Comparison of ENCODE assay signal across 34 cellular contexts in genomic region chr2:187493180-187493579, GRCh38.
"Had no signal": no experiment of that assay in that cellular context is flagged by ENCODE, and none has a peak within 500 bp of the region (broad histone marks: within the 10 kb centered on the region; RNA-seq: fewer than 3 reads in every experiment).

No MANE protein-coding gene starts in this region.

- DNase-seq: Karpas-422, Kasumi-1, MG63, MM.1S, MV-4-11, NCI-H1048, NCI-H1092, NCI-H1092 treated with DMSO at 0.1 percent for 48 hours, NCI-H1105, NCI-H1105 treated with DMSO at 0.1 percent for 48 hours, NCI-H1417, NCI-H1417 treated with DMSO at 0.1 percent for 48 hours, NCI-H1436, NCI-H1436 treated with DMSO at 0.1 percent for 48 hours, NCI-H146, NCI-H1694, NCI-H1694 treated with DMSO at 0.1 percent for 48 hours, NCI-H187, NCI-H187 treated with DMSO at 0.1 percent for 48 hours, NCI-H1930, NCI-H2029, NCI-H2029 treated with DMSO at 0.1 percent for 48 hours, NCI-H2081, NCI-H2081 treated with DMSO at 0.1 percent for 48 hours, NCI-H2107, NCI-H2171, NCI-H2171 treated with DMSO at 0.1 percent for 48 hours, NCI-H2227 treated with DMSO at 0.1 percent for 48 hours, NCI-H226, NCI-H345, NCI-H446, NCI-H446 treated with DMSO at 0.1 percent for 48 hours, NCI-H510A, NCI-H510A treated with DMSO at 0.1 percent for 48 hours had no signal

- H3K27me3 ChIP-seq: MG63 had no signal

- H3K4me3 ChIP-seq: MG63 had no signal
